ENCODE assay signal across 23 cellular contexts in genomic region chr6:105806486-105806920, GRCh38.
DNase-seq lines count a peak whose midpoint lies in the region; ATAC-seq, FAIRE-seq and TF ChIP-seq lines count a peak whose summit lies in the region.
"Had no signal": no experiment of that assay in that cellular context is flagged by ENCODE, and none has a peak within 500 bp of the region (broad histone marks: within the 10 kb centered on the region; RNA-seq: fewer than 3 reads in every experiment).

No MANE protein-coding gene starts in this region.

- intact Hi-C loops in HepG2 (cut with micrococcal nuclease; ENCODE audit: unreplicated experiment), result no loop called here
- intact Hi-C loops in right lobe of liver (cut with DNase I), result no loop called here

- POLR2A ChIA-PET in HepG2 (lab: Yijun Ruan, JAX), result no interaction called here

- H3K9me3 Mint-ChIP-seq in astrocyte (ENCODE audit: unreplicated experiment), result no peaks in the 10 kb centered on the region
- H3K9me3 Mint-ChIP-seq: CD8-positive, alpha-beta T cell; GM23338; IgD-negative memory B cell had no signal

- CTCF ChIA-PET in HepG2 (lab: Yijun Ruan, JAX; ENCODE audit: low intra/inter-chr PET ratio, low total read pairs), result no interaction called here

- no peaks in the 10 kb centered on the region for H4K20me1 ChIP-seq in HepG2 (ENCODE audit: insufficient read depth, low read length)
- H4K20me1 ChIP-seq in astrocyte (ENCODE audit: insufficient read depth, low read length), result no peaks in the 10 kb centered on the region

- H3K79me2 ChIP-seq in HepG2 (ENCODE audit: insufficient read depth, low read length), result no peaks in the 10 kb centered on the region
- H3K79me2 ChIP-seq in astrocyte (ENCODE audit: insufficient read depth, low read length), result no peaks in the 10 kb centered on the region

- no peak overlapping the region for H3K4me2 ChIP-seq in HepG2 (ENCODE audit: low read depth, low read length)
- no peak overlapping the region for H3K4me2 ChIP-seq in astrocyte (ENCODE audit: low read length)
- H3K4me2 ChIP-seq: GM23338 had no signal

- WGBS in liver, result 36% methylated on average over 3 of the region's 3 CpGs
- 6% methylated on average over 3 of the region's 3 CpGs for WGBS in HepG2 (ENCODE audit: low lambda C conversion rate)
- 37% methylated on average over 3 of the region's 3 CpGs for WGBS in right lobe of liver (ENCODE audit: insufficient coverage, low coverage, low lambda C conversion rate, missing lambda C conversion rate)

- DNase-seq in HepG2 (ENCODE audit: low spot score) (no peak), astrocyte (ENCODE audit: low read depth) (peak; percentile 23), right lobe of liver (peak in 1 of 3 donors; percentile 77), NCI-H1105 treated with DMSO at 0.1 percent for 48 hours (lab: John Stamatoyannopoulos, UW) (no peak), SIG-M5 (lab: John Stamatoyannopoulos, UW) (no peak)
- DNase-seq: 8988T; AML-193; C1 segment of cervical spinal cord; CD8-positive, alpha-beta T cell; NCI-H1417; NCI-H1694 treated with DMSO at 0.1 percent for 48 hours; NCI-H2107; NCI-H446 treated with DMSO at 0.1 percent for 48 hours; NCI-H526 treated with DMSO at 0.1 percent for 48 hours; OCI-M1 had no signal

- no TSS peak for BruUV-seq in HepG2 (replicated peaks; lab: Mats Ljungman, UMichigan)

- in situ Hi-C loops in HepG2 (cut with HindIII; ENCODE audit: extremely low pct_ligation_motif_present, low pct_unique_long_range_greater_than_20kb), result no loop called here

- no peaks in the 10 kb centered on the region for H3K27me3 Mint-ChIP-seq in astrocyte (ENCODE audit: low read depth, unreplicated experiment)
- H3K27me3 Mint-ChIP-seq: IgD-negative memory B cell had no signal

- no peak for TF ChIP-seq CTCF in liver (IDR thresholded peaks at IDR 0.05; ENCODE audit: low read depth, low read length, missing input control)
- TF ChIP-seq CTCF in HepG2 (CRISPR knock-in tag; IDR thresholded peaks at IDR 0.05), result no peak
- no peak for TF ChIP-seq CTCF in astrocyte (IDR thresholded peaks at IDR 0.05; ENCODE audit: insufficient read depth, low read depth, low read length)
- no peak for TF ChIP-seq CTCF in right lobe of liver (IDR thresholded peaks at IDR 0.05)

- H3K9ac ChIP-seq in liver (ENCODE audit: low read depth in 1 of 2, low read length in 2 of 2), result no peak overlapping the region
- no peak overlapping the region for H3K9ac ChIP-seq in HepG2 (ENCODE audit: insufficient read depth, low read depth, low read length)
- no peak overlapping the region for H3K9ac ChIP-seq in astrocyte (ENCODE audit: low read length)

- TF ChIP-seq EP300 in HepG2 (IDR thresholded peaks at IDR 0.05; ENCODE audit: low read depth in 2 of 2, low read length in 2 of 2), result no peak
- TF ChIP-seq EP300 in HepG2 (CRISPR knock-in tag; IDR thresholded peaks at IDR 0.05; ENCODE audit: borderline replicate concordance), result no peak

- H3K9me3 ChIP-seq in liver (ENCODE audit: control insufficient read depth in 4 of 4, low read length in 3 of 4) (no peaks in the 10 kb centered on the region), HepG2 (ENCODE audit: low read length) (no peaks in the 10 kb centered on the region), astrocyte (ENCODE audit: insufficient read depth, low read depth, low read length) (peaks cover 4% of the 10 kb centered on the region), right lobe of liver (no peaks in the 10 kb centered on the region)
- H3K9me3 ChIP-seq: HAP-1 had no signal

- H3K27ac ChIP-seq in liver (ENCODE audit: low read depth in 1 of 2, low read length in 2 of 2), result peak overlapping the region in 1 of 2 donors; percentile 23
- no peak overlapping the region for H3K27ac ChIP-seq in HepG2 (ENCODE audit: extremely low read length, insufficient read depth, low read length)
- no peak overlapping the region for H3K27ac ChIP-seq in astrocyte (ENCODE audit: low read depth, low read length)
- H3K27ac ChIP-seq in right lobe of liver, result peak overlapping the region in 2 of 3 donors; percentile 74 to 78

- FAIRE-seq in HepG2 (lab: Jason Lieb, UNC) (no peak), astrocyte (lab: Jason Lieb, UNC) (no peak)
- FAIRE-seq: HTR-8/SVneo had no signal

- no peaks in the 10 kb centered on the region for H3K36me3 ChIP-seq in liver (ENCODE audit: control insufficient read depth in 4 of 4, insufficient read depth in 3 of 4, low read depth in 1 of 4, low read length in 3 of 4)
- no peaks in the 10 kb centered on the region for H3K36me3 ChIP-seq in HepG2 (replicated peaks in 1 of 2; ENCODE audit: control insufficient read depth in 1 of 2, insufficient read depth in 2 of 2, low read length in 2 of 2)
- H3K36me3 ChIP-seq in astrocyte (ENCODE audit: insufficient read depth, low read length), result no peaks in the 10 kb centered on the region
- H3K36me3 ChIP-seq in right lobe of liver, result no peaks in the 10 kb centered on the region
- H3K36me3 ChIP-seq: HAP-1 had no signal

- H3K27me3 ChIP-seq in liver (ENCODE audit: control insufficient read depth in 4 of 4, insufficient read depth in 4 of 4, low read length in 3 of 4) (no peaks in the 10 kb centered on the region), HepG2 (ENCODE audit: control insufficient read depth in 1 of 2, insufficient read depth in 2 of 2, low read length in 2 of 2) (no peaks in the 10 kb centered on the region), astrocyte (ENCODE audit: insufficient read depth, low read length) (no peaks in the 10 kb centered on the region), right lobe of liver (no peaks in the 10 kb centered on the region)

- TF ChIP-seq RAD21 in liver (IDR thresholded peaks at IDR 0.05) (peak; percentile 62 to 75), HepG2 (CRISPR knock-in tag; IDR thresholded peaks at IDR 0.05) (no peak)

- H3K4me3 ChIP-seq in liver (ENCODE audit: low read depth in 1 of 3, low read length in 3 of 3) (no peak overlapping the region), HepG2 (replicated peaks in 1 of 3; ENCODE audit: insufficient read depth in 1 of 3, low read depth in 2 of 3, low read length in 3 of 3) (no peak overlapping the region), astrocyte (ENCODE audit: insufficient read depth, low read depth, low read length) (no peak overlapping the region), right lobe of liver (no peak overlapping the region)
- H3K4me3 ChIP-seq: GM23338, HAP-1 had no signal

- ATAC-seq in HepG2, result no peak
- ATAC-seq in right lobe of liver, result peak; percentile 83 to 95 (median 90)
- ATAC-seq in GM19035 (IDR thresholded peaks at IDR 0.05; ENCODE audit: unreplicated experiment), result no peak
- ATAC-seq in GM21390 (IDR thresholded peaks at IDR 0.05; ENCODE audit: unreplicated experiment), result no peak
- ATAC-seq: CD8-positive, alpha-beta T cell; GM23338; Right ventricle myocardium inferior had no signal

- no peaks in the 10 kb centered on the region for H3K36me3 Mint-ChIP-seq in astrocyte (ENCODE audit: low read depth, unreplicated experiment)
- H3K36me3 Mint-ChIP-seq: CD8-positive, alpha-beta T cell had no signal

- peaks cover 2 to 30% (median 10%) of the 10 kb centered on the region in 4 donors for H3K4me1 ChIP-seq in liver (ENCODE audit: control insufficient read depth in 4 of 4, insufficient read depth in 4 of 4, low read length in 3 of 4)
- H3K4me1 ChIP-seq in HepG2 (ENCODE audit: insufficient read depth, low read length), result no peaks in the 10 kb centered on the region
- H3K4me1 ChIP-seq in astrocyte (ENCODE audit: insufficient read depth, low read length), result peaks cover 34% of the 10 kb centered on the region
- H3K4me1 ChIP-seq in right lobe of liver, result peaks cover 0 to 43% (median 3%) of the 10 kb centered on the region in 4 donors
- H3K4me1 ChIP-seq: HAP-1 had no signal

- no peak overlapping the region for H3K4me3 Mint-ChIP-seq in astrocyte (ENCODE audit: unreplicated experiment)
- H3K4me3 Mint-ChIP-seq: CD8-positive, alpha-beta T cell; GM23338; IgD-negative memory B cell had no signal

- H3K27ac Mint-ChIP-seq in astrocyte (ENCODE audit: unreplicated experiment), result no peak overlapping the region
- H3K27ac Mint-ChIP-seq: CD8-positive, alpha-beta T cell; GM23338; IgD-negative memory B cell had no signal

- H2AFZ ChIP-seq in HepG2 (ENCODE audit: low read length) (no peak overlapping the region), astrocyte (ENCODE audit: low read depth, low read length) (no peak overlapping the region)
- H2AFZ ChIP-seq: GM23338 had no signal

- peaks cover 23% of the 10 kb centered on the region for H3K4me1 Mint-ChIP-seq in astrocyte (ENCODE audit: low read depth, unreplicated experiment)
- H3K4me1 Mint-ChIP-seq: IgD-negative memory B cell had no signal

- TF ChIP-seq POLR2A in HepG2 (IDR thresholded peaks at IDR 0.05; ENCODE audit: insufficient read depth in 1 of 2, low read depth in 2 of 2, low read length in 2 of 2) (no peak), right lobe of liver (IDR thresholded peaks at IDR 0.05) (no peak)

TF ChIP-seq in liver, 16 proteins besides CTCF, POLR2A, EP300 and RAD21 (continues in another document):
- TF ChIP-seq NR2F2 (IDR thresholded peaks at IDR 0.05) (peak; percentile 81), HNF4A (conservative IDR thresholded peaks at IDR 0.05) (peak; percentile 94), MAX (IDR thresholded peaks at IDR 0.05) (peak; percentile 73), SP1 (IDR thresholded peaks at IDR 0.05) (peak; percentile 98), FOXA1 (IDR thresholded peaks at IDR 0.05) (peak; percentile 61), FOXA2 (IDR thresholded peaks at IDR 0.05) (peak; percentile 85)

TF ChIP-seq in HepG2, 621 proteins besides CTCF, POLR2A, EP300 and RAD21 (continues in another document):
- TF ChIP-seq DPF2 (CRISPR knock-in tag; IDR thresholded peaks at IDR 0.05; ENCODE audit: borderline replicate concordance, low read depth) (no peak), ZNF616 (CRISPR knock-in tag; IDR thresholded peaks at IDR 0.05; ENCODE audit: low read depth) (no peak), ZBTB1 (CRISPR knock-in tag; IDR thresholded peaks at IDR 0.05; ENCODE audit: borderline replicate concordance) (no peak), ZFX (CRISPR knock-in tag; IDR thresholded peaks at IDR 0.05; ENCODE audit: low read depth) (no peak), ZNF816 (CRISPR knock-in tag; IDR thresholded peaks at IDR 0.05; ENCODE audit: borderline replicate concordance) (no peak), NCOA1 (CRISPR knock-in tag; IDR thresholded peaks at IDR 0.05) (no peak), RELA (CRISPR knock-in tag; IDR thresholded peaks at IDR 0.05) (no peak), BRD4 (CRISPR knock-in tag; IDR thresholded peaks at IDR 0.05) (no peak), CCDC6 (CRISPR knock-in tag; IDR thresholded peaks at IDR 0.05) (no peak), ZNF567 (CRISPR knock-in tag; IDR thresholded peaks at IDR 0.05; ENCODE audit: borderline replicate concordance) (no peak), ZFYVE20 (CRISPR knock-in tag; IDR thresholded peaks at IDR 0.05; ENCODE audit: borderline replicate concordance, low read depth) (no peak), JUND (CRISPR knock-in tag; IDR thresholded peaks at IDR 0.05) (no peak)

Comparison
In these comparisons a context has a peak if more than half of its experiments do, and no peak if none do; other contexts are left out.
1. H3K27ac ChIP-seq: peak in right lobe of liver (2 of 3); none in HepG2 (single experiment) and astrocyte (single experiment).
2. ATAC-seq: peak in right lobe of liver (4 of 4); none in HepG2 (single experiment), GM19035 (single experiment) and GM21390 (single experiment).